8 cellular contexts compared by ENCODE assay signal in the genomic region with DNA sequence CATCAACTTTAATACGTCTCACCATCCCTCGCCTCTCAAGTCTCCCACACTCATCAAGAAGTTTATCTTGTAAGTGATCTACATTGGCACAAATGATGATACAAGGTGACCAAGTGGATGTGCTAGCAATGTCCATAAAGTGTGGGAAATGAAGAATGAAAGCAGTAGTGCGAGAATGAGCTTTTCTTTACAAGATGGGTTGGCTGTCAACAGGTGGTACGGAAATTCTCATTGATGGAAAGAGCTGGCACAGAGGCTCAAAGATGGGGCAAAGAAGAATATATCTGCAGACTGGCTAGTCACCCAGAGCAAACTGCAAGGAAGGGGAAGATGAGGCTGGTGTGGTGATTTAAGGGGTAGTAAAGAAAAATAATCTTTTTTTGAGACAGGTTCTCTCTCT.
"Had no signal": no experiment of that assay in that cellular context is flagged by ENCODE, and none has a peak within 500 bp of the region (broad histone marks: within the 10 kb centered on the region; RNA-seq: fewer than 3 reads in every experiment).

No MANE protein-coding gene starts in this region.

- DNase-seq: GDM1, GF-D8 had no signal

- ATAC-seq: GM12878 had no signal

- FAIRE-seq: G401.6, GM12878, GM12891, GM12892, GM18507, GM19239 had no signal

- H3K4me3 ChIP-seq: GM12878 had no signal
